17 cellular contexts compared by ENCODE assay signal in the genomic region with DNA sequence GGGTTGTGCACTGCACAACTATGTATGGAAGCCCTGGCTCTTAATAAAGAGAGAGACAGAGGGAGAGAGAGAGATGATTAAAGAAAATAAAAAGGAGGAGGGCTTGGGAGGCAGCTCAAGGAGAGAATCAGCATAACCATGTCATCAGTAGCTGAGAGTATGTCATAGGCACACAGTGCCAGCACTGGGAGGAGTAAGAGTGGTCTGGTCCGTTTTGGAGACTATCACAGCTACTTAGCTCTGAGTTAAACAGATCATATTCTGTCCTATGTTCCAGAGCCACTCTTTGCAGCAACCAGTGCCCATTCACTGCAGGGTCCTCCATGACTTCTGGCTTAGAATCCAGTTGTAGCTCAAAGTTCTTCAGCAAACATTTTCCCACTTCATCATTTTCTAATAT. TPM values are rescaled to one million over a fixed set of nuclear protein-coding genes. Genes with fewer than 3 reads are reported as not detected.
DNase-seq lines count a peak whose midpoint lies in the region; ATAC-seq and TF ChIP-seq lines count a peak whose summit lies in the region.
"Had no signal": no experiment of that assay in that cellular context is flagged by ENCODE, and none has a peak within 500 bp of the region (broad histone marks: within the 10 kb centered on the region; RNA-seq: fewer than 3 reads in every experiment).

No MANE protein-coding gene starts in this region.

- no peaks in the 10 kb centered on the region for H3K9me2 ChIP-seq in Karpas-422 (replicated peaks; ENCODE audit: insufficient read depth, low read length)
- H3K9me2 ChIP-seq in GM23338 (ENCODE audit: insufficient read depth), result no peaks in the 10 kb centered on the region

- peaks cover 2% of the 10 kb centered on the region; the same call in 2 of the 3 replicates for H3K4me1 Mint-ChIP-seq in GM23338

- H4K20me1 ChIP-seq in Karpas-422 (ENCODE audit: insufficient read depth, low read depth, low read length), result no peaks in the 10 kb centered on the region
- no peaks in the 10 kb centered on the region for H4K20me1 ChIP-seq in GM23338 (replicated peaks; ENCODE audit: insufficient read depth)
- H4K20me1 ChIP-seq: BLaER1 treated with 17β-estradiol and CSF1 and Interleukin-3, amounts not matched to agents 10 nM and 100 nM had no signal

- CTCF ChIA-PET in HEK293T (lab: Yijun Ruan, JAX), result interaction anchor here (1.1 kb wide), 1 partner anchor 15 kb away, joined by 3 read pairs; no protein-coding TSS in a partner anchor

- intact Hi-C loops in thyroid gland (cut with DNase I), result no loop called here

- H3K9ac ChIP-seq in Karpas-422 (ENCODE audit: low read length), result peak overlapping the region; percentile 8; the same call in 1 of the 2 replicates
- H3K9ac ChIP-seq: BLaER1 treated with 17β-estradiol and CSF1 and Interleukin-3, amounts not matched to agents 10 nM and 100 nM had no signal

- H3K4me1 ChIP-seq in Karpas-422 (ENCODE audit: low read length) (peaks cover 48% of the 10 kb centered on the region), neutrophil (ENCODE audit: control insufficient read depth in 1 of 2, insufficient read depth in 1 of 2, low read depth in 1 of 2, low read length in 1 of 2) (peaks cover 61 to 62% of the 10 kb centered on the region in 2 experiments), thyroid gland (peaks cover 25 to 49% of the 10 kb centered on the region in 2 donors), GM23338 (ENCODE audit: insufficient read depth) (no peaks in the 10 kb centered on the region)
- H3K4me1 ChIP-seq: Caco-2 had no signal

- H3K9me3 ChIP-seq in Karpas-422 (ENCODE audit: low read length) (no peaks in the 10 kb centered on the region), neutrophil (no peaks in the 10 kb centered on the region), thyroid gland (no peaks in the 10 kb centered on the region)
- H3K9me3 ChIP-seq: A549, Caco-2 had no signal

- H3K36me3 Mint-ChIP-seq in GM23338 (ENCODE audit: low read depth), result no peaks in the 10 kb centered on the region
- H3K36me3 Mint-ChIP-seq: CD8-positive, alpha-beta T cell had no signal

- H3K9me3 Mint-ChIP-seq in GM23338, result no peaks in the 10 kb centered on the region
- H3K9me3 Mint-ChIP-seq: CD4-positive, alpha-beta T cell; CD8-positive, alpha-beta T cell had no signal

- H2AFZ ChIP-seq in Karpas-422 (ENCODE audit: low read length) (peak overlapping the region; percentile 84), GM23338 (no peak overlapping the region)

- no peak overlapping the region for H3K27ac Mint-ChIP-seq in GM23338
- H3K27ac Mint-ChIP-seq: B cell; CD4-positive, alpha-beta T cell; CD8-positive, alpha-beta T cell had no signal

- POLR2A ChIA-PET in HEK293T (lab: Yijun Ruan, JAX), result interaction anchor here (1.5 to 1.7 kb wide), 2 partner anchors 8 to 57 kb away, joined by 3 to 7 read pairs; no protein-coding TSS in a partner anchor

- H3K4me3 Mint-ChIP-seq in GM23338, result no peak overlapping the region
- H3K4me3 Mint-ChIP-seq: B cell; CD4-positive, alpha-beta T cell; CD8-positive, alpha-beta T cell had no signal

- H3K27me3 Mint-ChIP-seq in GM23338 (ENCODE audit: insufficient read depth, low read depth, poor library complexity), result peaks cover 2% of the 10 kb centered on the region
- H3K27me3 Mint-ChIP-seq: B cell; CD4-positive, alpha-beta T cell had no signal

- 26 to 27% methylated on average over 1 of the region's 1 CpG for WGBS in thyroid gland, 2 donors

- H3K27ac ChIP-seq in Karpas-422 (ENCODE audit: low read length), result peak overlapping the region; percentile 79
- H3K27ac ChIP-seq in neutrophil, result peak overlapping the region; percentile 72
- H3K27ac ChIP-seq in thyroid gland, result peak overlapping the region in 2 of 3 donors; percentile 82 to 92
- no peak overlapping the region for H3K27ac ChIP-seq in GM23338 (ENCODE audit: low read depth)
- H3K27ac ChIP-seq: 22Rv1, A549, C4-2B had no signal

- no peaks in the 10 kb centered on the region for H3K36me3 ChIP-seq in Karpas-422 (ENCODE audit: insufficient read depth, low read length)
- H3K36me3 ChIP-seq in neutrophil, result no peaks in the 10 kb centered on the region
- no peaks in the 10 kb centered on the region for H3K36me3 ChIP-seq in thyroid gland
- H3K36me3 ChIP-seq in GM23338 (ENCODE audit: insufficient read depth), result no peaks in the 10 kb centered on the region
- H3K36me3 ChIP-seq: BLaER1 treated with 17β-estradiol and CSF1 and Interleukin-3, amounts not matched to agents 10 nM and 100 nM had no signal

- H3K27me3 ChIP-seq in Karpas-422 (ENCODE audit: low read length), result no peaks in the 10 kb centered on the region
- no peaks in the 10 kb centered on the region for H3K27me3 ChIP-seq in neutrophil
- H3K27me3 ChIP-seq in thyroid gland, result no peaks in the 10 kb centered on the region
- H3K27me3 ChIP-seq in GM23338 (ENCODE audit: insufficient read depth), result no peaks in the 10 kb centered on the region
- H3K27me3 ChIP-seq: BLaER1 treated with 17β-estradiol and CSF1 and Interleukin-3, amounts not matched to agents 10 nM and 100 nM had no signal

- ATAC-seq in GM23338, result no peak
- ATAC-seq: CD8-positive, alpha-beta T cell had no signal

- H3K79me2 ChIP-seq in Karpas-422 (ENCODE audit: low read length) (no peaks in the 10 kb centered on the region), GM23338 (replicated peaks; ENCODE audit: insufficient read depth) (no peaks in the 10 kb centered on the region)

- peak; percentile 62 for DNase-seq in Karpas-422
- no peak for DNase-seq in thyroid gland
- no peak for DNase-seq in HEK293T (ENCODE audit: extremely low spot score)
- no peak for DNase-seq in GM23338 (ENCODE audit: low spot score)
- DNase-seq: AML-193; Caco-2; Calu3; CD4-positive, alpha-beta T cell; CD8-positive, alpha-beta T cell; DMS79 treated with DMSO at 0.1 percent for 48 hours; GF-D8 had no signal

- no peak for TF ChIP-seq POLR2A in thyroid gland (IDR thresholded peaks at IDR 0.05)

- TF ChIP-seq CTCF in neutrophil (IDR thresholded peaks at IDR 0.05) (no peak), thyroid gland (IDR thresholded peaks at IDR 0.05) (no peak), GM23338 (conservative IDR thresholded peaks at IDR 0.05; ENCODE audit: low read depth in 2 of 2) (no peak)

- no peaks in the 10 kb centered on the region for H3F3A ChIP-seq in GM23338 (replicated peaks; ENCODE audit: low read depth)

- no peak overlapping the region for H3K4me2 ChIP-seq in Karpas-422 (ENCODE audit: low read depth, low read length, poor library complexity, severe bottlenecking)
- H3K4me2 ChIP-seq in GM23338, result no peak overlapping the region
- H3K4me2 ChIP-seq: A549 had no signal

- H3K4me3 ChIP-seq in Karpas-422 (ENCODE audit: low read length), result no peak overlapping the region
- no peak overlapping the region for H3K4me3 ChIP-seq in neutrophil (ENCODE audit: low read depth in 1 of 2, low read length in 1 of 2)
- no peak overlapping the region for H3K4me3 ChIP-seq in thyroid gland (replicated peaks in 1 of 3)
- H3K4me3 ChIP-seq in GM23338, result no peak overlapping the region
- H3K4me3 ChIP-seq: A549; BLaER1 treated with 17β-estradiol and CSF1 and Interleukin-3, amounts not matched to agents 10 nM and 100 nM had no signal

TF ChIP-seq in HEK293T, 16 proteins besides CTCF, POLR2A, EP300 and RAD21 (continues in another document):
- TF ChIP-seq, protein P1, sequence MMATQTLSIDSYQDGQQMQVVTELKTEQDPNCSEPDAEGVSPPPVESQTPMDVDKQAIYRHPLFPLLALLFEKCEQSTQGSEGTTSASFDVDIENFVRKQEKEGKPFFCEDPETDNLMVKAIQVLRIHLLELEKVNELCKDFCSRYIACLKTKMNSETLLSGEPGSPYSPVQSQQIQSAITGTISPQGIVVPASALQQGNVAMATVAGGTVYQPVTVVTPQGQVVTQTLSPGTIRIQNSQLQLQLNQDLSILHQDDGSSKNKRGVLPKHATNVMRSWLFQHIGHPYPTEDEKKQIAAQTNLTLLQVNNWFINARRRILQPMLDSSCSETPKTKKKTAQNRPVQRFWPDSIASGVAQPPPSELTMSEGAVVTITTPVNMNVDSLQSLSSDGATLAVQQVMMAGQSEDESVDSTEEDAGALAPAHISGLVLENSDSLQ (IDR thresholded peaks at IDR 0.05), result no peak
- TF ChIP-seq LEF1 (IDR thresholded peaks at IDR 0.05; ENCODE audit: borderline replicate concordance), result no peak
- no peak for TF ChIP-seq FOXA1 (IDR thresholded peaks at IDR 0.05)
- no peak for TF ChIP-seq SUZ12 (IDR thresholded peaks at IDR 0.05)
- TF ChIP-seq L3MBTL2 (conservative IDR thresholded peaks at IDR 0.05), result no peak
- no peak for TF ChIP-seq SP1 (IDR thresholded peaks at IDR 0.05)
- no peak for TF ChIP-seq TARDBP (IDR thresholded peaks at IDR 0.05)
- no peak for TF ChIP-seq FOXK2 (IDR thresholded peaks at IDR 0.05)
- TF ChIP-seq BHLHE40 (IDR thresholded peaks at IDR 0.05; ENCODE audit: borderline replicate concordance), result no peak
- TF ChIP-seq CTBP1 (IDR thresholded peaks at IDR 0.05; ENCODE audit: borderline replicate concordance), result no peak
- no peak for TF ChIP-seq ELF4 (IDR thresholded peaks at IDR 0.05)
- TF ChIP-seq ARNT (IDR thresholded peaks at IDR 0.05), result no peak

RNA-seq across cellular contexts. Expression of a gene that starts 59.0 kb away (rescaled TPM):
- 27.4 and 29.4 TPM in 2 replicates for total RNA-seq in Karpas-422 (2014; rRNA removed; shearing (Covaris generic); ENCODE audit: low replicate concordance)
- 10 to 100 TPM; 31.4 to 51.7 (median 39.7) TPM for total RNA-seq in thyroid gland
- total RNA-seq in GM23338 (2014; rRNA removed; shearing (Covaris generic)), result 38.3 and 50.6 TPM in 2 replicates
- 12.0 and 12.1 TPM in 2 replicates for polyA plus RNA-seq in GM23338 (2016; fragmentation: Nextera tagmentation; extraction: Ambion mirVana)
